ENCODE assay signal across 23 cellular contexts in the genomic region with DNA sequence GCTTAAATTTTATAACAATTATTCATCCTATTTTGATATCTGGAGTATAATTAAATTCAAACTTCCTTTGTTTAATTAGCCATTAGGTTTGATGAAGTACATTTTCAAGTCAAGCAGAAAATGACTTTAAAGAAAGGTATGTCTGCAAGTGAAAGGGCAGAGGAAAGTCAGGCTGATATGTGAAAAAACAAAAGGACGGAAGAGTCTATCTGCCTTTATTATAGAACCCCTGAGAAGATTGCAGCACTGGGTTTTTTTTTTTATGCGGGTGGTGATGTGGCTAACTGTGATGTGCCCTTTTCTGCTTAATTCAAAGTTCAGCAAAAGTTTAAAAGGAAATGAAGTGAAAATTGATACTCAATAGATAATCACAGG.
DNase-seq lines count a peak whose midpoint lies in the region; ATAC-seq and TF ChIP-seq lines count a peak whose summit lies in the region.
"Had no signal": no experiment of that assay in that cellular context is flagged by ENCODE, and none has a peak within 500 bp of the region (broad histone marks: within the 10 kb centered on the region; RNA-seq: fewer than 3 reads in every experiment).

No MANE protein-coding gene starts in this region.

- H3K9me3 ChIP-seq in PC-3 (ENCODE audit: low read length) = no peaks in the 10 kb centered on the region
- no peaks in the 10 kb centered on the region for H3K9me3 ChIP-seq in osteoblast (ENCODE audit: low read depth, low read length)
- H3K9me3 ChIP-seq in gastroesophageal sphincter = no peaks in the 10 kb centered on the region
- H3K9me3 ChIP-seq in colonic mucosa = no peaks in the 10 kb centered on the region
- H3K9me3 ChIP-seq: sigmoid colon, suprapubic skin had no signal

- intact Hi-C loops in PC-3 (cut with micrococcal nuclease) = loop anchor here (2.0 kb wide), 1 partner anchor 25 kb away; no protein-coding TSS in a partner anchor
- intact Hi-C loops in colonic mucosa (cut with DNase I) = no loop called here

- TF ChIP-seq EP300 in gastroesophageal sphincter (IDR thresholded peaks at IDR 0.05) = no peak

- H3K4me1 ChIP-seq in PC-3 (ENCODE audit: insufficient read depth, low read length) (peaks cover 18% of the 10 kb centered on the region), osteoblast (ENCODE audit: insufficient read depth, low read length) (peaks cover 18% of the 10 kb centered on the region), gastroesophageal sphincter (peaks cover 0 to 19% (median 4%) of the 10 kb centered on the region in 3 donors), colonic mucosa (no peaks in the 10 kb centered on the region)

- H3K27ac ChIP-seq in PC-3 (ENCODE audit: low read length) (no peak overlapping the region), osteoblast (ENCODE audit: low read depth, low read length) (peak overlapping the region; percentile 69), gastroesophageal sphincter (no peak overlapping the region), colonic mucosa (no peak overlapping the region)
- H3K27ac ChIP-seq: cardiac muscle cell, neural progenitor cell, sigmoid colon, suprapubic skin had no signal

- POLR2A ChIA-PET in PC-3 (lab: Charles Lee; ENCODE audit: unreplicated experiment) = no interaction called here

- DNase-seq in EL = peak; percentile 35
- DNase-seq in PC-3 = peak; percentile 21
- peak; percentile 85 for DNase-seq in choroid plexus epithelial cell (ENCODE audit: low read depth)
- no peak for DNase-seq in osteoblast (ENCODE audit: insufficient read length, low spot score, missing footprints)
- DNase-seq in colonic mucosa = no peak
- DNase-seq: activated CD4-positive, alpha-beta memory T cell treated with anti-CD3 and anti-CD28 coated beads, Interleukin-2, amount 10 ng/mL, durations not matched to agents 7 days and 5 days; activated CD4-positive, CD25-positive, alpha-beta regulatory T cell treated with anti-CD3 and anti-CD28 coated beads, Interleukin-2, amount 50 U/mL, for 72 hours; activated CD8-positive, alpha-beta memory T cell treated with anti-CD3 and anti-CD28 coated beads, Interleukin-2, amount 50 U/mL, for 48 hours; activated naive CD4-positive, alpha-beta T cell treated with anti-CD3 and anti-CD28 coated beads, Interleukin-2, amount 10 ng/mL, durations not matched to agents 7 days and 5 days; amniotic stem cell; C1 segment of cervical spinal cord; DND-41; head of caudate nucleus; NCI-H1694 treated with DMSO at 0.1 percent for 48 hours; sigmoid colon; stimulated activated CD4-positive, alpha-beta T cell treated with anti-CD3 and anti-CD28 coated beads, Interleukin-15, amount 100 ng/mL, for 24 hours; stimulated activated naive CD4-positive, alpha-beta T cell had no signal

- H3K4me2 ChIP-seq in PC-3 (ENCODE audit: low read length) = peak overlapping the region; percentile 40
- peak overlapping the region; percentile 8 for H3K4me2 ChIP-seq in osteoblast (ENCODE audit: insufficient read depth, low read length)
- H3K4me2 ChIP-seq: neural progenitor cell had no signal

- TF ChIP-seq POLR2A in gastroesophageal sphincter (IDR thresholded peaks at IDR 0.05) = no peak

- no peak overlapping the region for H3K9ac ChIP-seq in PC-3 (ENCODE audit: low read length)
- H3K9ac ChIP-seq in colonic mucosa (ENCODE audit: low read depth in 2 of 2, low read length in 2 of 2) = no peak overlapping the region
- H3K9ac ChIP-seq: neural progenitor cell had no signal

- TF ChIP-seq CTCF in PC-3 (conservative IDR thresholded peaks at IDR 0.05; ENCODE audit: low read depth, low read length) = no peak
- no peak for TF ChIP-seq CTCF in choroid plexus epithelial cell (conservative IDR thresholded peaks at IDR 0.05; ENCODE audit: low read depth, low read length)
- TF ChIP-seq CTCF in osteoblast (IDR thresholded peaks at IDR 0.05; ENCODE audit: extremely low read depth, low read depth, low read length) = no peak
- TF ChIP-seq CTCF in gastroesophageal sphincter (IDR thresholded peaks at IDR 0.05) = no peak
- TF ChIP-seq CTCF in colonic mucosa (IDR thresholded peaks at IDR 0.05) = no peak

- no peaks in the 10 kb centered on the region for H3K9me2 ChIP-seq in PC-3 (replicated peaks; ENCODE audit: low read length)

- H3K27me3 ChIP-seq in PC-3 (ENCODE audit: low read length) (no peaks in the 10 kb centered on the region), osteoblast (ENCODE audit: insufficient read depth, low read length) (no peaks in the 10 kb centered on the region), gastroesophageal sphincter (no peaks in the 10 kb centered on the region), colonic mucosa (no peaks in the 10 kb centered on the region)
- H3K27me3 ChIP-seq: cardiac muscle cell, neural progenitor cell, sigmoid colon had no signal

- H4K20me1 ChIP-seq in PC-3 (ENCODE audit: low read length) (no peaks in the 10 kb centered on the region), osteoblast (ENCODE audit: insufficient read depth, low read length) (peaks cover 9% of the 10 kb centered on the region)

- H2AFZ ChIP-seq in PC-3 (ENCODE audit: low read length) = peak overlapping the region; percentile 25; the same call in 1 of the 2 replicates
- no peak overlapping the region for H2AFZ ChIP-seq in osteoblast (ENCODE audit: low read length)
- H2AFZ ChIP-seq: neural progenitor cell had no signal

- WGBS in gastroesophageal sphincter (ENCODE audit: low coverage in 1 of 2), 2 donors = 29 to 39% methylated on average over 2 of the region's 2 CpGs

- H3K4me3 ChIP-seq in PC-3 (ENCODE audit: low read length) (no peak overlapping the region; the same call in 1 of the 2 replicates), choroid plexus epithelial cell (ENCODE audit: low read depth, low read length) (no peak overlapping the region), osteoblast (ENCODE audit: insufficient read depth, low read length) (no peak overlapping the region), gastroesophageal sphincter (no peak overlapping the region), colonic mucosa (no peak overlapping the region)
- H3K4me3 ChIP-seq: cardiac muscle cell, neural progenitor cell, sigmoid colon, suprapubic skin had no signal

- no peaks in the 10 kb centered on the region for H3F3A ChIP-seq in PC-3 (ENCODE audit: low read length, unreplicated experiment)

- H3K36me3 ChIP-seq in PC-3 (ENCODE audit: low read depth, low read length) (no peaks in the 10 kb centered on the region), osteoblast (ENCODE audit: insufficient read depth, low read length) (peaks cover 19% of the 10 kb centered on the region), gastroesophageal sphincter (no peaks in the 10 kb centered on the region), colonic mucosa (no peaks in the 10 kb centered on the region)
- H3K36me3 ChIP-seq: cardiac muscle cell, neural progenitor cell, sigmoid colon, suprapubic skin had no signal

- H3K79me2 ChIP-seq in PC-3 (ENCODE audit: low read length) (no peaks in the 10 kb centered on the region), osteoblast (ENCODE audit: insufficient read depth, low read length) (peaks cover 13% of the 10 kb centered on the region)

- CTCF ChIA-PET in PC-3 (lab: Charles Lee) = no interaction called here

- no TSS peak for BruUV-seq in PC-3 (replicated peaks; lab: Mats Ljungman, UMichigan)

- peak; percentile 19 for ATAC-seq in PC-3
- no peak for ATAC-seq in GM21825 (IDR thresholded peaks at IDR 0.05; ENCODE audit: unreplicated experiment)
- ATAC-seq in GM19467 (IDR thresholded peaks at IDR 0.05; ENCODE audit: unreplicated experiment) = no peak
- no peak for ATAC-seq in gastroesophageal sphincter

Comparison
In these comparisons a context has a peak if more than half of its experiments do, and no peak if none do; other contexts are left out.
1. DNase-seq: peak in EL (single experiment), PC-3 (single experiment) and choroid plexus epithelial cell (single experiment); none in osteoblast (single experiment) and colonic mucosa (single experiment).